In the genomic region with DNA sequence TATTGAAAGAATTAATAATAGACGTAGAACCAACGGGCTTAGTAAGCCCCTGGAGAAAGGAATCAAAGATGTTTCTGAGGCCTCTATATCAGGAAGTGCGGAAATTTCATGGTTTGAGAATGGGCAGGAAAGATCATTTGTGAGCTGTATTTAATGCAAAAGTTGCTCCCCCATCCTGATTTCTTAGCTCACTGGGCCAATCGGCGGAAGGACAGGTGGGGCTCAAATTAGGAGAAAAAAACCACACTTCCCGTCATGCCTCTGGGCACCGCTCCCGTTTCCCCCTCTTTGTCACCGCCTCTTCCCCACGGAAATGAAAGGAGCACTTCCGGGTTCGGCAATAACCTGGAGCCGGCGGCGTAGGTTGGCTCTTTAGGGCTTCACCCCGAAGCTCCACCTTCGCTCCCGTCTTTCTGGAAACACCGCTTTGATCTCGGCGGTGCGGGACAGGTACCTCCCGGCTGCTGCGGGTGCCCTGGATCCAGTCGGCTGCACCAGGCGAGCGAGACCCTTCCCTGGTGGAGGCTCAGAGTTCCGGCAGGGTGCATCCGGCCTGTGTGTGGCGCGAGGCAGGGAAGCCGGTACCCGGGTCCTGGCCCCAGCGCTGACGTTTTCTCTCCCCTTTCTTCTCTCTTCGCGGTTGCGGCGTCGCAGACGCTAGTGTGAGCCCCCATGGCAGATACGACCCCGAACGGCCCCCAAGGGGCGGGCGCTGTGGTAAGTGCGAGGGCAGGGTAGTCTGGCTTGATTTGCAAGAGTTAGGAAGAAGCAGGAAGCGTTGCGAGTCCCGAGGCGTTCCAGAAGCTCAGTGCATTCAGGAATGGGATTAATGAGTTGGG, we compare ENCODE assay signal across 1 cellular context.
TF ChIP-seq lines count a peak whose summit lies in the region.

A gene with protein sequence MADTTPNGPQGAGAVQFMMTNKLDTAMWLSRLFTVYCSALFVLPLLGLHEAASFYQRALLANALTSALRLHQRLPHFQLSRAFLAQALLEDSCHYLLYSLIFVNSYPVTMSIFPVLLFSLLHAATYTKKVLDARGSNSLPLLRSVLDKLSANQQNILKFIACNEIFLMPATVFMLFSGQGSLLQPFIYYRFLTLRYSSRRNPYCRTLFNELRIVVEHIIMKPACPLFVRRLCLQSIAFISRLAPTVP (plus strand): TSS at position 617 of the 839 bp plus-strand sequence. CDS start 56 bp downstream, at position 673.

TF ChIP-seq in HepG2, 621 proteins besides CTCF, POLR2A, EP300 and RAD21 (continued from another document and continues in another):
- TF ChIP-seq, protein P1, sequence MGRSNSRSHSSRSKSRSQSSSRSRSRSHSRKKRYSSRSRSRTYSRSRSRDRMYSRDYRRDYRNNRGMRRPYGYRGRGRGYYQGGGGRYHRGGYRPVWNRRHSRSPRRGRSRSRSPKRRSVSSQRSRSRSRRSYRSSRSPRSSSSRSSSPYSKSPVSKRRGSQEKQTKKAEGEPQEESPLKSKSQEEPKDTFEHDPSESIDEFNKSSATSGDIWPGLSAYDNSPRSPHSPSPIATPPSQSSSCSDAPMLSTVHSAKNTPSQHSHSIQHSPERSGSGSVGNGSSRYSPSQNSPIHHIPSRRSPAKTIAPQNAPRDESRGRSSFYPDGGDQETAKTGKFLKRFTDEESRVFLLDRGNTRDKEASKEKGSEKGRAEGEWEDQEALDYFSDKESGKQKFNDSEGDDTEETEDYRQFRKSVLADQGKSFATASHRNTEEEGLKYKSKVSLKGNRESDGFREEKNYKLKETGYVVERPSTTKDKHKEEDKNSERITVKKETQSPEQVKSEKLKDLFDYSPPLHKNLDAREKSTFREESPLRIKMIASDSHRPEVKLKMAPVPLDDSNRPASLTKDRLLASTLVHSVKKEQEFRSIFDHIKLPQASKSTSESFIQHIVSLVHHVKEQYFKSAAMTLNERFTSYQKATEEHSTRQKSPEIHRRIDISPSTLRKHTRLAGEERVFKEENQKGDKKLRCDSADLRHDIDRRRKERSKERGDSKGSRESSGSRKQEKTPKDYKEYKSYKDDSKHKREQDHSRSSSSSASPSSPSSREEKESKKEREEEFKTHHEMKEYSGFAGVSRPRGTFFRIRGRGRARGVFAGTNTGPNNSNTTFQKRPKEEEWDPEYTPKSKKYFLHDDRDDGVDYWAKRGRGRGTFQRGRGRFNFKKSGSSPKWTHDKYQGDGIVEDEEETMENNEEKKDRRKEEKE (IDR thresholded peaks at IDR 0.05), result no peak
- no peak for TF ChIP-seq SMARCE1 (IDR thresholded peaks at IDR 0.05; ENCODE audit: borderline replicate concordance)
- no peak; the same call in 1 of the 2 replicates for TF ChIP-seq JUND (CRISPR knock-in tag; IDR thresholded peaks at IDR 0.05)
- TF ChIP-seq ZNF136 (CRISPR knock-in tag; IDR thresholded peaks at IDR 0.05; ENCODE audit: low read depth), result no peak
- TF ChIP-seq SRY (CRISPR knock-in tag; IDR thresholded peaks at IDR 0.05), result no peak
- TF ChIP-seq NR2F2 (IDR thresholded peaks at IDR 0.05; ENCODE audit: borderline replicate concordance, low read depth), result no peak
- TF ChIP-seq SMARCC2 (IDR thresholded peaks at IDR 0.05), result no peak
- no peak for TF ChIP-seq MTA3 (CRISPR knock-in tag; IDR thresholded peaks at IDR 0.05)
- TF ChIP-seq ZNF850 (CRISPR knock-in tag; conservative IDR thresholded peaks at IDR 0.05), result no peak
- no peak for TF ChIP-seq RAD51 (IDR thresholded peaks at IDR 0.05; ENCODE audit: borderline replicate concordance)
- TF ChIP-seq, protein P2, sequence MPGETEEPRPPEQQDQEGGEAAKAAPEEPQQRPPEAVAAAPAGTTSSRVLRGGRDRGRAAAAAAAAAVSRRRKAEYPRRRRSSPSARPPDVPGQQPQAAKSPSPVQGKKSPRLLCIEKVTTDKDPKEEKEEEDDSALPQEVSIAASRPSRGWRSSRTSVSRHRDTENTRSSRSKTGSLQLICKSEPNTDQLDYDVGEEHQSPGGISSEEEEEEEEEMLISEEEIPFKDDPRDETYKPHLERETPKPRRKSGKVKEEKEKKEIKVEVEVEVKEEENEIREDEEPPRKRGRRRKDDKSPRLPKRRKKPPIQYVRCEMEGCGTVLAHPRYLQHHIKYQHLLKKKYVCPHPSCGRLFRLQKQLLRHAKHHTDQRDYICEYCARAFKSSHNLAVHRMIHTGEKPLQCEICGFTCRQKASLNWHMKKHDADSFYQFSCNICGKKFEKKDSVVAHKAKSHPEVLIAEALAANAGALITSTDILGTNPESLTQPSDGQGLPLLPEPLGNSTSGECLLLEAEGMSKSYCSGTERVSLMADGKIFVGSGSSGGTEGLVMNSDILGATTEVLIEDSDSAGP (CRISPR knock-in tag; IDR thresholded peaks at IDR 0.05; ENCODE audit: borderline replicate concordance), result peak; percentile 68; the same call in 1 of the 2 replicates
- TF ChIP-seq CAMTA2 (CRISPR knock-in tag; IDR thresholded peaks at IDR 0.05; ENCODE audit: borderline replicate concordance), result no peak
- TF ChIP-seq, protein P3, sequence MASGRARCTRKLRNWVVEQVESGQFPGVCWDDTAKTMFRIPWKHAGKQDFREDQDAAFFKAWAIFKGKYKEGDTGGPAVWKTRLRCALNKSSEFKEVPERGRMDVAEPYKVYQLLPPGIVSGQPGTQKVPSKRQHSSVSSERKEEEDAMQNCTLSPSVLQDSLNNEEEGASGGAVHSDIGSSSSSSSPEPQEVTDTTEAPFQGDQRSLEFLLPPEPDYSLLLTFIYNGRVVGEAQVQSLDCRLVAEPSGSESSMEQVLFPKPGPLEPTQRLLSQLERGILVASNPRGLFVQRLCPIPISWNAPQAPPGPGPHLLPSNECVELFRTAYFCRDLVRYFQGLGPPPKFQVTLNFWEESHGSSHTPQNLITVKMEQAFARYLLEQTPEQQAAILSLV (CRISPR knock-in tag; IDR thresholded peaks at IDR 0.05; ENCODE audit: borderline replicate concordance), result peak; percentile 32; the same call in 1 of the 2 replicates
- no peak for TF ChIP-seq TOPORS (CRISPR knock-in tag; IDR thresholded peaks at IDR 0.05)
- TF ChIP-seq ZNF841 (CRISPR knock-in tag; IDR thresholded peaks at IDR 0.05; ENCODE audit: borderline replicate concordance), result no peak
- TF ChIP-seq, protein P4, sequence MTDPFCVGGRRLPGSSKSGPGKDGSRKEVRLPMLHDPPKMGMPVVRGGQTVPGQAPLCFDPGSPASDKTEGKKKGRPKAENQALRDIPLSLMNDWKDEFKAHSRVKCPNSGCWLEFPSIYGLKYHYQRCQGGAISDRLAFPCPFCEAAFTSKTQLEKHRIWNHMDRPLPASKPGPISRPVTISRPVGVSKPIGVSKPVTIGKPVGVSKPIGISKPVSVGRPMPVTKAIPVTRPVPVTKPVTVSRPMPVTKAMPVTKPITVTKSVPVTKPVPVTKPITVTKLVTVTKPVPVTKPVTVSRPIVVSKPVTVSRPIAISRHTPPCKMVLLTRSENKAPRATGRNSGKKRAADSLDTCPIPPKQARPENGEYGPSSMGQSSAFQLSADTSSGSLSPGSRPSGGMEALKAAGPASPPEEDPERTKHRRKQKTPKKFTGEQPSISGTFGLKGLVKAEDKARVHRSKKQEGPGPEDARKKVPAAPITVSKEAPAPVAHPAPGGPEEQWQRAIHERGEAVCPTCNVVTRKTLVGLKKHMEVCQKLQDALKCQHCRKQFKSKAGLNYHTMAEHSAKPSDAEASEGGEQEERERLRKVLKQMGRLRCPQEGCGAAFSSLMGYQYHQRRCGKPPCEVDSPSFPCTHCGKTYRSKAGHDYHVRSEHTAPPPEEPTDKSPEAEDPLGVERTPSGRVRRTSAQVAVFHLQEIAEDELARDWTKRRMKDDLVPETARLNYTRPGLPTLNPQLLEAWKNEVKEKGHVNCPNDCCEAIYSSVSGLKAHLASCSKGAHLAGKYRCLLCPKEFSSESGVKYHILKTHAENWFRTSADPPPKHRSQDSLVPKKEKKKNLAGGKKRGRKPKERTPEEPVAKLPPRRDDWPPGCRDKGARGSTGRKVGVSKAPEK (CRISPR knock-in tag; IDR thresholded peaks at IDR 0.05; ENCODE audit: borderline replicate concordance), result peak; percentile 28; the same call in 1 of the 2 replicates
- TF ChIP-seq, protein P5, sequence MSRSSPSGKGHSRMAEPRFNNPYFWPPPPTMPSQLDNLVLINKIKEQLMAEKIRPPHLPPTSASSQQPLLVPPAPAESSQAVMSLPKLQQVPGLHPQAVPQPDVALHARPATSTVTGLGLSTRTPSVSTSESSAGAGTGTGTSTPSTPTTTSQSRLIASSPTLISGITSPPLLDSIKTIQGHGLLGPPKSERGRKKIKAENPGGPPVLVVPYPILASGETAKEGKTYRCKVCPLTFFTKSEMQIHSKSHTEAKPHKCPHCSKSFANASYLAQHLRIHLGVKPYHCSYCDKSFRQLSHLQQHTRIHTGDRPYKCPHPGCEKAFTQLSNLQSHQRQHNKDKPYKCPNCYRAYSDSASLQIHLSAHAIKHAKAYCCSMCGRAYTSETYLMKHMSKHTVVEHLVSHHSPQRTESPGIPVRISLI (CRISPR knock-in tag; IDR thresholded peaks at IDR 0.05; ENCODE audit: borderline replicate concordance), result peak; percentile 21; the same call in 1 of the 2 replicates
- no peak for TF ChIP-seq ZNF207 (IDR thresholded peaks at IDR 0.05; ENCODE audit: borderline replicate concordance)
- TF ChIP-seq TRIM24 (CRISPR knock-in tag; IDR thresholded peaks at IDR 0.05), result no peak
- TF ChIP-seq RXRA (CRISPR knock-in tag; IDR thresholded peaks at IDR 0.05), result peak; percentile 60
- TF ChIP-seq NFE2 (CRISPR knock-in tag; IDR thresholded peaks at IDR 0.05), result no peak
- TF ChIP-seq TAF15 (IDR thresholded peaks at IDR 0.05; ENCODE audit: low read depth, low read length, poor library complexity, severe bottlenecking), result no peak
- TF ChIP-seq STAT5B (CRISPR knock-in tag; IDR thresholded peaks at IDR 0.05), result no peak
- TF ChIP-seq THAP11 (CRISPR knock-in tag; IDR thresholded peaks at IDR 0.05), result peak; percentile 98
- TF ChIP-seq NAIF1 (CRISPR knock-in tag; IDR thresholded peaks at IDR 0.05; ENCODE audit: borderline replicate concordance), result no peak
- TF ChIP-seq ZBTB7A (CRISPR knock-in tag; IDR thresholded peaks at IDR 0.05), result no peak
- TF ChIP-seq AGO2 (optimal IDR thresholded peaks at IDR 0.05; ENCODE audit: low read depth, low read length), result peak; percentile 87
- TF ChIP-seq NBN (conservative IDR thresholded peaks at IDR 0.05), result no peak
- TF ChIP-seq ZNF776 (CRISPR knock-in tag; IDR thresholded peaks at IDR 0.05), result no peak
- no peak for TF ChIP-seq SMC3 (IDR thresholded peaks at IDR 0.05; ENCODE audit: low read length)
- TF ChIP-seq RNF2 (conservative IDR thresholded peaks at IDR 0.05; ENCODE audit: low read depth), result peak; percentile 41; the same call in 1 of the 2 replicates
- TF ChIP-seq MXD4 (CRISPR knock-in tag; IDR thresholded peaks at IDR 0.05), result peak; percentile 32; the same call in 1 of the 2 replicates
- TF ChIP-seq, protein P6, sequence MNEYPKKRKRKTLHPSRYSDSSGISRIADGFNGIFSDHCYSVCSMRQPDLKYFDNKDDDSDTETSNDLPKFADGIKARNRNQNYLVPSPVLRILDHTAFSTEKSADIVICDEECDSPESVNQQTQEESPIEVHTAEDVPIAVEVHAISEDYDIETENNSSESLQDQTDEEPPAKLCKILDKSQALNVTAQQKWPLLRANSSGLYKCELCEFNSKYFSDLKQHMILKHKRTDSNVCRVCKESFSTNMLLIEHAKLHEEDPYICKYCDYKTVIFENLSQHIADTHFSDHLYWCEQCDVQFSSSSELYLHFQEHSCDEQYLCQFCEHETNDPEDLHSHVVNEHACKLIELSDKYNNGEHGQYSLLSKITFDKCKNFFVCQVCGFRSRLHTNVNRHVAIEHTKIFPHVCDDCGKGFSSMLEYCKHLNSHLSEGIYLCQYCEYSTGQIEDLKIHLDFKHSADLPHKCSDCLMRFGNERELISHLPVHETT (CRISPR knock-in tag; conservative IDR thresholded peaks at IDR 0.05), result no peak
- TF ChIP-seq, protein P7, sequence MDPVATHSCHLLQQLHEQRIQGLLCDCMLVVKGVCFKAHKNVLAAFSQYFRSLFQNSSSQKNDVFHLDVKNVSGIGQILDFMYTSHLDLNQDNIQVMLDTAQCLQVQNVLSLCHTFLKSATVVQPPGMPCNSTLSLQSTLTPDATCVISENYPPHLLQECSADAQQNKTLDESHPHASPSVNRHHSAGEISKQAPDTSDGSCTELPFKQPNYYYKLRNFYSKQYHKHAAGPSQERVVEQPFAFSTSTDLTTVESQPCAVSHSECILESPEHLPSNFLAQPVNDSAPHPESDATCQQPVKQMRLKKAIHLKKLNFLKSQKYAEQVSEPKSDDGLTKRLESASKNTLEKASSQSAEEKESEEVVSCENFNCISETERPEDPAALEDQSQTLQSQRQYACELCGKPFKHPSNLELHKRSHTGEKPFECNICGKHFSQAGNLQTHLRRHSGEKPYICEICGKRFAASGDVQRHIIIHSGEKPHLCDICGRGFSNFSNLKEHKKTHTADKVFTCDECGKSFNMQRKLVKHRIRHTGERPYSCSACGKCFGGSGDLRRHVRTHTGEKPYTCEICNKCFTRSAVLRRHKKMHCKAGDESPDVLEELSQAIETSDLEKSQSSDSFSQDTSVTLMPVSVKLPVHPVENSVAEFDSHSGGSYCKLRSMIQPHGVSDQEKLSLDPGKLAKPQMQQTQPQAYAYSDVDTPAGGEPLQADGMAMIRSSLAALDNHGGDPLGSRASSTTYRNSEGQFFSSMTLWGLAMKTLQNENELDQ (CRISPR knock-in tag; IDR thresholded peaks at IDR 0.05; ENCODE audit: borderline replicate concordance), result no peak
- TF ChIP-seq PHF8 (CRISPR knock-in tag; IDR thresholded peaks at IDR 0.05), result peak; percentile 88
- no peak for TF ChIP-seq ZFP36 (IDR thresholded peaks at IDR 0.05; ENCODE audit: borderline replicate concordance, low read depth, low read length, partially characterized antibody)
- no peak for TF ChIP-seq MAFF (IDR thresholded peaks at IDR 0.05; ENCODE audit: low read depth, low read length)
- no peak for TF ChIP-seq FOXA3 (CRISPR knock-in tag; IDR thresholded peaks at IDR 0.05)
- TF ChIP-seq, protein P8, sequence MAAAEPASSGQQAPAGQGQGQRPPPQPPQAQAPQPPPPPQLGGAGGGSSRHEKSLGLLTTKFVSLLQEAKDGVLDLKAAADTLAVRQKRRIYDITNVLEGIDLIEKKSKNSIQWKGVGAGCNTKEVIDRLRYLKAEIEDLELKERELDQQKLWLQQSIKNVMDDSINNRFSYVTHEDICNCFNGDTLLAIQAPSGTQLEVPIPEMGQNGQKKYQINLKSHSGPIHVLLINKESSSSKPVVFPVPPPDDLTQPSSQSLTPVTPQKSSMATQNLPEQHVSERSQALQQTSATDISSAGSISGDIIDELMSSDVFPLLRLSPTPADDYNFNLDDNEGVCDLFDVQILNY (CRISPR knock-in tag; conservative IDR thresholded peaks at IDR 0.05), result no peak
- TF ChIP-seq ZNF335 (CRISPR knock-in tag; IDR thresholded peaks at IDR 0.05), result no peak
- no peak for TF ChIP-seq ZNF552 (CRISPR knock-in tag; IDR thresholded peaks at IDR 0.05; ENCODE audit: borderline replicate concordance)
- no peak for TF ChIP-seq SNAPC2 (CRISPR knock-in tag; IDR thresholded peaks at IDR 0.05)
- TF ChIP-seq, protein P9, sequence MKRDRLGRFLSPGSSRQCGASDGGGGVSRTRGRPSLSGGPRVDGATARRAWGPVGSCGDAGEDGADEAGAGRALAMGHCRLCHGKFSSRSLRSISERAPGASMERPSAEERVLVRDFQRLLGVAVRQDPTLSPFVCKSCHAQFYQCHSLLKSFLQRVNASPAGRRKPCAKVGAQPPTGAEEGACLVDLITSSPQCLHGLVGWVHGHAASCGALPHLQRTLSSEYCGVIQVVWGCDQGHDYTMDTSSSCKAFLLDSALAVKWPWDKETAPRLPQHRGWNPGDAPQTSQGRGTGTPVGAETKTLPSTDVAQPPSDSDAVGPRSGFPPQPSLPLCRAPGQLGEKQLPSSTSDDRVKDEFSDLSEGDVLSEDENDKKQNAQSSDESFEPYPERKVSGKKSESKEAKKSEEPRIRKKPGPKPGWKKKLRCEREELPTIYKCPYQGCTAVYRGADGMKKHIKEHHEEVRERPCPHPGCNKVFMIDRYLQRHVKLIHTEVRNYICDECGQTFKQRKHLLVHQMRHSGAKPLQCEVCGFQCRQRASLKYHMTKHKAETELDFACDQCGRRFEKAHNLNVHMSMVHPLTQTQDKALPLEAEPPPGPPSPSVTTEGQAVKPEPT (CRISPR knock-in tag; IDR thresholded peaks at IDR 0.05; ENCODE audit: low read depth), result 0 out of 2 replicates have a peak, but pooled peaks have one; percentile 63
- TF ChIP-seq ZNF558 (CRISPR knock-in tag; IDR thresholded peaks at IDR 0.05; ENCODE audit: borderline replicate concordance), result 0 out of 2 replicates have a peak, but pooled peaks have one; percentile 18
